8 cellular contexts compared by ENCODE assay signal in the genomic region with DNA sequence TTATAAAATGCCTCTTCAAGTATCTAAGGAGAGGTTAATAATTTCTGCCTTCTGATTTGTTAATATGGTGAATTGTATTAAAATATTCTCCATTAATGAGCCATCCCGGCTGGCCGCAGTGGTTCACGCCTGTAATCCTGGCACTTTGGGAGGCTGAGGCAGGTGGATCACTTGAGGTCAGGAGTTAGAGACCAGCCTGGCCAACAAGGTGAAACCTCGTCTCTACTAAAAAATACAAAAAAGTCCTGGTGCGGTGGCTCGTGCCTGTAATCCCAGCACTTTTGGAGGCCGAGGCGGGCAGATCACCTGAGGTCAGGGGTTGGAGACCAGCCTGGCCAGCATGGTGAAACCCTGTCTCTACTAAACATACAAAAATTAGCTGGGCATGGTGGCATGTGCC. TPM values are rescaled to one million over a fixed set of nuclear protein-coding genes. Genes with fewer than 3 reads are reported as not detected.
DNase-seq lines count a peak whose midpoint lies in the region; ATAC-seq and TF ChIP-seq lines count a peak whose summit lies in the region.
"Not testable (repeated sequence)": the region's sequence is repeated elsewhere in the genome, so short reads cannot be mapped to it uniquely, and the experiment has no call there.
"Had no signal": no experiment of that assay in that cellular context is flagged by ENCODE, and none has a peak within 500 bp of the region (broad histone marks: within the 10 kb centered on the region; RNA-seq: fewer than 3 reads in every experiment).

No MANE protein-coding gene starts in this region.

- H3K27ac Mint-ChIP-seq in osteocyte (ENCODE audit: unreplicated experiment) = not testable (repeated sequence)

- peaks cover 39% of the 10 kb centered on the region for H3K27me3 Mint-ChIP-seq in osteocyte (ENCODE audit: unreplicated experiment)

- ATAC-seq in left lobe of liver, sciatic nerve: not testable (repeated sequence)

- H3K4me1 Mint-ChIP-seq in osteocyte (ENCODE audit: unreplicated experiment) = not testable (repeated sequence)

- H3K4me3 ChIP-seq in coronary artery, esophagus muscularis mucosa: not testable (repeated sequence)

- not testable (repeated sequence) for H3K27ac ChIP-seq in coronary artery; esophagus muscularis mucosa (replicated peaks in 1 of 4)

- TF ChIP-seq EP300 in esophagus muscularis mucosa (IDR thresholded peaks at IDR 0.05) = not testable (repeated sequence)

- DNase-seq in coronary artery (ENCODE audit: low spot score) = peak; percentile 3
- peak; percentile 60 for DNase-seq in esophagus muscularis mucosa (ENCODE audit: extremely low spot score)
- DNase-seq in left lobe of liver (ENCODE audit: low spot score) = peak; percentile 19
- peak; percentile 44 for DNase-seq in osteocyte (ENCODE audit: extremely low spot score, unreplicated experiment)
- DNase-seq in sciatic nerve (ENCODE audit: low spot score) = peak; percentile 22
- DNase-seq in ureter (ENCODE audit: low spot score) = peak; percentile 14

- TF ChIP-seq POLR2A in esophagus muscularis mucosa (IDR thresholded peaks at IDR 0.05; ENCODE audit: low read depth) = not testable (repeated sequence)

- H3K36me3 ChIP-seq in esophagus muscularis mucosa = not testable (repeated sequence)

- not testable (repeated sequence) for H3K9me3 Mint-ChIP-seq in osteocyte (ENCODE audit: unreplicated experiment)

- not testable (repeated sequence) for TF ChIP-seq CTCF in coronary artery (IDR thresholded peaks at IDR 0.05); esophagus muscularis mucosa (IDR thresholded peaks at IDR 0.05); osteocyte (IDR thresholded peaks at IDR 0.05)

- H3K4me1 ChIP-seq in esophagus muscularis mucosa = not testable (repeated sequence)

- intact Hi-C loops in esophagus muscularis mucosa (cut with DNase I); sciatic nerve (cut with DNase I): not testable (repeated sequence)

- WGBS in esophagus muscularis mucosa = 90% methylated on average over 6 of the region's 8 CpGs

- H3K36me3 Mint-ChIP-seq in osteocyte (ENCODE audit: unreplicated experiment) = not testable (repeated sequence)

- not testable (repeated sequence) for H3K4me3 Mint-ChIP-seq in osteocyte (ENCODE audit: unreplicated experiment)

- not testable (repeated sequence) for H3K9me3 ChIP-seq in esophagus muscularis mucosa

- peaks cover 0 to 20% (median 0%) of the 10 kb centered on the region in 4 donors for H3K27me3 ChIP-seq in esophagus muscularis mucosa

RNA-seq across cellular contexts. Expression of a gene that starts 44.0 kb away (rescaled TPM):
- total RNA-seq in esophagus muscularis mucosa (1 to 10 TPM; 1.2 to 8.0 (median 2.1) TPM), left lobe of liver (0.40 TPM), osteocyte (0.16 and 0.24 TPM in 2 replicates), sciatic nerve (3.2 TPM), ureter (1.5 TPM)
- total RNA-seq: A673, G401 had no signal

RNA-seq across cellular contexts. Expression of a gene that starts 59.3 kb away (rescaled TPM):
- total RNA-seq in esophagus muscularis mucosa (10 to 100 TPM in 3 of 4 donors, 1 to 10 TPM in 1; 5.0 to 19.0 (median 13.9) TPM), left lobe of liver (1.3 TPM), osteocyte (5.7 and 7.5 TPM in 2 replicates), sciatic nerve (24.9 TPM), ureter (42.2 TPM)

Comparison
In these comparisons a context has a peak if more than half of its experiments do, and no peak if none do; other contexts are left out.
1. DNase-seq: peak in every context shown above with its lines; median percentile 60 in esophagus muscularis mucosa; 44 in osteocyte; 22 in sciatic nerve; 19 in left lobe of liver; 14 in ureter; 3 in coronary artery.